Comparison of ENCODE assay signal across 1 cellular context in genomic region chr18:56995579-56996194, GRCh38.
TF ChIP-seq lines count a peak whose summit lies in the region.

No MANE protein-coding gene starts in this region.

TF ChIP-seq in GM12878, 131 proteins besides CTCF, POLR2A, EP300 and RAD21 (continued from another document):
- no peak for TF ChIP-seq E2F8 (IDR thresholded peaks at IDR 0.05; ENCODE audit: low read depth, partially characterized antibody)
- TF ChIP-seq FOXM1 (IDR thresholded peaks at IDR 0.05; ENCODE audit: low read depth, low read length) = no peak
- TF ChIP-seq ELK1 (IDR thresholded peaks at IDR 0.05; ENCODE audit: low read depth, low read length) = no peak
- no peak for TF ChIP-seq SMARCA5 (IDR thresholded peaks at IDR 0.05)
- TF ChIP-seq ZNF592 (IDR thresholded peaks at IDR 0.05) = no peak
